Comparison of ENCODE assay signal across 18 cellular contexts in the genomic region with DNA sequence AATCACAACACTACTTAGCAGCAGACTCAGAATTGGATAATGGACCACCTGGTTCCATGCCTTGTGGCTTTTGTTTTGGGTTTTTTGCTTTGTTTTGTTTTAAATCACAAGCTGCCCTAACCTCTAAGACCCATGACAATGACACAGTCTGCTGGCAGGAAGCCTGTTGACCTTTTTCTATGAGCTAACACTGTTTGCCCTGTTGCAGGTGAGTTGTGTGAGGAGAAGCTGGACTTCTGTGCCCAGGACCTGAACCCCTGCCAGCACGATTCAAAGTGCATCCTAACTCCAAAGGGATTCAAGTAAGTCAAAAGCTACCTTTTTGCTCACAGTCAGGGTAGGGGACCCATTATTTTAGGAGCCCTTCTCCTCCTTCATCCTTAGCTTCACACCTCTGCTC.
"Had no signal": no experiment of that assay in that cellular context is flagged by ENCODE, and none has a peak within 500 bp of the region (broad histone marks: within the 10 kb centered on the region; RNA-seq: fewer than 3 reads in every experiment).

No MANE protein-coding gene starts in this region.

- H3K4me1 ChIP-seq: left ventricle myocardium inferior, pancreas, tibial nerve, uterus had no signal

- DNase-seq: activated B cell treated with CpG ODN at 0.5 μM for 24 hours; activated CD4-positive, alpha-beta T cell treated with anti-CD3 and anti-CD28 coated beads, Interleukin-2, amount 10 ng/mL, durations not matched to agents 24 days and 14 days; activated naive CD8-positive, alpha-beta T cell treated with anti-CD3 and anti-CD28 coated beads for 36 hours; amygdala; effector memory CD8-positive, alpha-beta T cell; foreskin melanocyte; head of caudate nucleus; kidney; left ventricle myocardium inferior; mucosa of descending colon; naive thymus-derived CD4-positive, alpha-beta T cell; pancreas; stimulated activated CD4-positive, alpha-beta T cell treated with anti-CD3 and anti-CD28 coated beads, Interleukin-2, amount 100 ng/mL, for 48 hours; T-helper 2 cell; uterus had no signal

- H3K9me3 ChIP-seq: left ventricle myocardium inferior, mucosa of descending colon, pancreas, tibial nerve, uterus had no signal

- H3K4me3 ChIP-seq: left ventricle myocardium inferior, mucosa of descending colon, pancreas, tibial nerve, uterus had no signal

- FAIRE-seq: kidney, pancreas had no signal

- H3K27me3 ChIP-seq: pancreas, tibial nerve, uterus had no signal

- H3K27ac ChIP-seq: epithelial cell of prostate, left ventricle myocardium inferior, pancreas, tibial nerve, uterus had no signal

- ATAC-seq: effector memory CD8-positive, alpha-beta T cell; mucosa of descending colon; naive thymus-derived CD4-positive, alpha-beta T cell; pancreas; stimulated activated memory B cell treated with anti-CD40 and anti-IgM and Interleukin-4, amounts not matched to agents 10 μg/mL and 1 μg/mL and 100 μg/mL, for 72 hours had no signal

- H3K36me3 ChIP-seq: left ventricle myocardium inferior, pancreas, tibial nerve, uterus had no signal
